In genomic region chr18:36711813-36712444, GRCh38 we compare ENCODE assay signal across 12 cellular contexts.
DNase-seq lines count a peak whose midpoint lies in the region; ATAC-seq lines count a peak whose summit lies in the region.
"Had no signal": no experiment of that assay in that cellular context is flagged by ENCODE, and none has a peak within 500 bp of the region (broad histone marks: within the 10 kb centered on the region; RNA-seq: fewer than 3 reads in every experiment).

No MANE protein-coding gene starts in this region.

- H3K27ac ChIP-seq in epithelial cell of prostate = no peak overlapping the region

- no peak for ATAC-seq in activated T-helper 17 cell treated with anti-CD3 and anti-CD28 coated beads, Interleukin-2, amount 50 U/mL, for 72 hours (replicated peaks)
- no peak for ATAC-seq in HG02981 (IDR thresholded peaks at IDR 0.05; ENCODE audit: unreplicated experiment)
- ATAC-seq: left lobe of liver; stimulated activated naive CD8-positive, alpha-beta T cell treated with anti-CD3 and anti-CD28 coated beads, Interleukin-15, Interleukin-2, amounts not matched to agents 100 U/mL and 50 U/mL, for 24 hours had no signal

- no peak overlapping the region for H3K27ac Mint-ChIP-seq in activated T-helper 17 cell treated with anti-CD3 and anti-CD28 coated beads, Interleukin-2, amount 50 U/mL, for 72 hours
- H3K27ac Mint-ChIP-seq: CD4-positive, CD25-positive, alpha-beta regulatory T cell had no signal

- no peak overlapping the region for H3K4me3 Mint-ChIP-seq in activated T-helper 17 cell treated with anti-CD3 and anti-CD28 coated beads, Interleukin-2, amount 50 U/mL, for 72 hours
- H3K4me3 Mint-ChIP-seq: CD4-positive, CD25-positive, alpha-beta regulatory T cell had no signal

- H3K9me3 ChIP-seq in MG63 = no peaks in the 10 kb centered on the region
- H3K9me3 ChIP-seq: HAP-1 had no signal

- H3K27me3 Mint-ChIP-seq in activated T-helper 17 cell treated with anti-CD3 and anti-CD28 coated beads, Interleukin-2, amount 50 U/mL, for 72 hours = peaks cover 9% of the 10 kb centered on the region

- no peaks in the 10 kb centered on the region for H3K36me3 Mint-ChIP-seq in activated T-helper 17 cell treated with anti-CD3 and anti-CD28 coated beads, Interleukin-2, amount 50 U/mL, for 72 hours (ENCODE audit: low read depth)
- H3K36me3 Mint-ChIP-seq: CD4-positive, CD25-positive, alpha-beta regulatory T cell had no signal

- H3K27me3 ChIP-seq in MG63 = no peaks in the 10 kb centered on the region

- DNase-seq in AG08395 (ENCODE audit: low spot score) (peak; percentile 73), MG63 (peak; percentile 62), epithelial cell of prostate (ENCODE audit: low read depth, low spot score) (peak; percentile 49), mucosa of gallbladder (ENCODE audit: low spot score) (peak; percentile 62), GM19240 (ENCODE audit: insufficient read length, low spot score) (no peak)
- no peak for DNase-seq in activated T-cell treated with anti-CD3 and anti-CD28 coated beads, Interleukin-2, amount 50 U/mL, for 1 hour
- DNase-seq: CD4-positive, CD25-positive, alpha-beta regulatory T cell; stimulated activated naive CD8-positive, alpha-beta T cell treated with anti-CD3 and anti-CD28 coated beads, Interleukin-15, Interleukin-2, amounts not matched to agents 100 U/mL and 50 U/mL, for 24 hours had no signal

- no peaks in the 10 kb centered on the region for H3K36me3 ChIP-seq in MG63
- H3K36me3 ChIP-seq: HAP-1 had no signal

- no peak overlapping the region for H3K4me3 ChIP-seq in MG63
- H3K4me3 ChIP-seq: HAP-1 had no signal

- H3K9me3 Mint-ChIP-seq in activated T-helper 17 cell treated with anti-CD3 and anti-CD28 coated beads, Interleukin-2, amount 50 U/mL, for 72 hours = no peaks in the 10 kb centered on the region
- H3K9me3 Mint-ChIP-seq: CD4-positive, CD25-positive, alpha-beta regulatory T cell had no signal

- no peaks in the 10 kb centered on the region for H3K4me1 Mint-ChIP-seq in activated T-helper 17 cell treated with anti-CD3 and anti-CD28 coated beads, Interleukin-2, amount 50 U/mL, for 72 hours
- H3K4me1 Mint-ChIP-seq: CD4-positive, CD25-positive, alpha-beta regulatory T cell had no signal

Comparison
In these comparisons a context has a peak if more than half of its experiments do, and no peak if none do; other contexts are left out.
1. DNase-seq: peak in AG08395 (single experiment), MG63 (single experiment), epithelial cell of prostate (single experiment) and mucosa of gallbladder (single experiment); none in activated T-cell treated with anti-CD3 and anti-CD28 coated beads, Interleukin-2, amount 50 U/mL, for 1 hour (single experiment) and GM19240 (single experiment).